ENCODE assay signal across 19 cellular contexts in the genomic region with DNA sequence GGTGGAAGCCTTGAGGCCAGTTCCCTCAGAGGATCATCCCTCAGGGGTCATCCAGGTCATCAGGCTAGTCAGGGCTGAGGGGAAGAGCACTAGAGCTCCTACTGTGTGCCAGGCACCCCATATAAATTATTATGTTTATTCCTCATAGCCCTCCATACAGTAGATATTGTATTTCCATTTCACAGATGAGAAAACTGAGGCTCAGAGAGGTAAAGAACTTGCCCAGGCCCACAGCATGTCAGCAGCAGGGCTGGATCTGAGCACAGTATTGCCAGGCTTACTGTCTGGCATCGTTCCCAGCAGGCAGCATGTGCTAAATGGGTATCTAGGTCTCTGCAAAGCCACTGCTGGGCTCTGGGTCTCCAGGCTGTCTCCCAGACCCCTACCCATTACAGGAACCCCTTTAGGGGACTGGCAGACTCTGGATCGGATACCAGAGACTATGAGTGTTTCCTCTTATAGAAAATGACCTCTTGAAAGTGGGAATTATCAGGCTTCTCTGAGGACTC.
A peak's percentile ranks its signal among the peaks of the same experiment; 100 is the strongest.
DNase-seq lines count a peak whose midpoint lies in the region; TF ChIP-seq lines count a peak whose summit lies in the region.
"Had no signal": no experiment of that assay in that cellular context is flagged by ENCODE, and none has a peak within 500 bp of the region (broad histone marks: within the 10 kb centered on the region; RNA-seq: fewer than 3 reads in every experiment).

No MANE protein-coding gene starts in this region.

- TF ChIP-seq CTCF in progenitor cell of endocrine pancreas (IDR thresholded peaks at IDR 0.05; ENCODE audit: unreplicated experiment) = no peak

- no peaks in the 10 kb centered on the region for H3K9me3 Mint-ChIP-seq in progenitor cell of endocrine pancreas (ENCODE audit: low read depth)
- H3K9me3 Mint-ChIP-seq: GM23338, H9, HFFc6 had no signal

- no peaks in the 10 kb centered on the region for H3K36me3 Mint-ChIP-seq in progenitor cell of endocrine pancreas (ENCODE audit: insufficient read depth)
- H3K36me3 Mint-ChIP-seq: CD4-positive, CD25-positive, alpha-beta regulatory T cell had no signal

- DNase-seq in DMS 273 (lab: John Stamatoyannopoulos, UW; ENCODE audit: unreplicated experiment) (peak; percentile 65), DMS 273 treated with DMSO at 0.1 percent for 48 hours (lab: John Stamatoyannopoulos, UW) (no peak), NCI-H1694 treated with DMSO at 0.1 percent for 48 hours (lab: John Stamatoyannopoulos, UW) (peak; percentile 32), ecto neural progenitor cell (ENCODE audit: low spot score) (peak; percentile 15), progenitor cell of endocrine pancreas (ENCODE audit: low spot score, unreplicated experiment) (peak; percentile 5), NCI-H2171 treated with DMSO at 0.1 percent for 48 hours (lab: John Stamatoyannopoulos, UW) (no peak), NAMALWA (ENCODE audit: low spot score) (no peak)
- DNase-seq in stimulated activated CD4-positive, alpha-beta T cell treated with anti-CD3 and anti-CD28 coated beads, Interleukin-2, amount 100 ng/mL, for 24 hours = no peak
- DNase-seq: ACHN; CD4-positive, CD25-positive, alpha-beta regulatory T cell; H9; HFFc6; Kasumi-1; NCI-H1105; NCI-H1436 treated with DMSO at 0.1 percent for 48 hours; NCI-H2029; NCI-H2227 treated with DMSO at 0.1 percent for 48 hours; SJCRH30 had no signal

- peaks cover 9% of the 10 kb centered on the region for H3K4me1 Mint-ChIP-seq in progenitor cell of endocrine pancreas (ENCODE audit: low read depth)
- H3K4me1 Mint-ChIP-seq: CD4-positive, CD25-positive, alpha-beta regulatory T cell had no signal

- no peak overlapping the region for H3K27ac Mint-ChIP-seq in progenitor cell of endocrine pancreas
- H3K27ac Mint-ChIP-seq: CD4-positive, CD25-positive, alpha-beta regulatory T cell; GM23338; H9; HFFc6 had no signal

- H3K4me3 Mint-ChIP-seq in progenitor cell of endocrine pancreas (ENCODE audit: low read depth) = no peak overlapping the region
- H3K4me3 Mint-ChIP-seq: CD4-positive, CD25-positive, alpha-beta regulatory T cell; GM23338; H9; HFFc6 had no signal

- H3K27me3 Mint-ChIP-seq in progenitor cell of endocrine pancreas = peaks cover 9% of the 10 kb centered on the region

Comparison
In these comparisons a context has a peak if more than half of its experiments do, and no peak if none do; other contexts are left out.
1. DNase-seq: peak in DMS 273 (single experiment), NCI-H1694 treated with DMSO at 0.1 percent for 48 hours (single experiment), ecto neural progenitor cell (single experiment) and progenitor cell of endocrine pancreas (single experiment); none in DMS 273 treated with DMSO at 0.1 percent for 48 hours (single experiment), NCI-H2171 treated with DMSO at 0.1 percent for 48 hours (single experiment), NAMALWA (single experiment) and stimulated activated CD4-positive, alpha-beta T cell treated with anti-CD3 and anti-CD28 coated beads, Interleukin-2, amount 100 ng/mL, for 24 hours (0 of 2).